In genomic region chr19:17215125-17215971, GRCh38 we compare ENCODE assay signal across 1 cellular context.
TF ChIP-seq lines count a peak whose summit lies in the region.

TSS of gene USE1 (plus strand) at chr19:17215357. CDS start at chr19:17215406, 49 bp downstream.

TF ChIP-seq in HepG2, 621 proteins besides CTCF, POLR2A, EP300 and RAD21 (continued from another document and continues in another):
- TF ChIP-seq ZNF570 (CRISPR knock-in tag; IDR thresholded peaks at IDR 0.05; ENCODE audit: borderline replicate concordance) = no peak
- TF ChIP-seq ZBTB7B (CRISPR knock-in tag; IDR thresholded peaks at IDR 0.05) = peak; percentile 31; the same call in 1 of the 2 replicates
- no peak for TF ChIP-seq ZBTB34 (CRISPR knock-in tag; IDR thresholded peaks at IDR 0.05)
- peak; percentile 75; the same call in 1 of the 2 replicates for TF ChIP-seq ZNF564 (CRISPR knock-in tag; IDR thresholded peaks at IDR 0.05)
- TF ChIP-seq GZF1 (CRISPR knock-in tag; IDR thresholded peaks at IDR 0.05) = no peak
- TF ChIP-seq KLF15 (CRISPR knock-in tag; IDR thresholded peaks at IDR 0.05; ENCODE audit: borderline replicate concordance) = peak; percentile 58; the same call in 1 of the 2 replicates
- TF ChIP-seq ZNF646 (CRISPR knock-in tag; IDR thresholded peaks at IDR 0.05) = 0 out of 2 replicates have a peak, but pooled peaks have one; percentile 28
- TF ChIP-seq KLF13 (CRISPR knock-in tag; IDR thresholded peaks at IDR 0.05) = no peak
- TF ChIP-seq SP5 (CRISPR knock-in tag; IDR thresholded peaks at IDR 0.05; ENCODE audit: borderline replicate concordance, low read depth) = peak; percentile 66; the same call in 1 of the 2 replicates
- no peak for TF ChIP-seq ATAD3A (CRISPR knock-in tag; IDR thresholded peaks at IDR 0.05)
- no peak for TF ChIP-seq ONECUT2 (CRISPR knock-in tag; IDR thresholded peaks at IDR 0.05)
- TF ChIP-seq RNF219 (CRISPR knock-in tag; IDR thresholded peaks at IDR 0.05) = no peak; the same call in 1 of the 2 replicates
- TF ChIP-seq NFE2L1 (CRISPR knock-in tag; IDR thresholded peaks at IDR 0.05; ENCODE audit: borderline replicate concordance) = no peak
- TF ChIP-seq ZNF160 (CRISPR knock-in tag; IDR thresholded peaks at IDR 0.05) = peak; percentile 60; the same call in 1 of the 2 replicates
- TF ChIP-seq SALL2 (CRISPR knock-in tag; IDR thresholded peaks at IDR 0.05) = peak; percentile 31; the same call in 1 of the 2 replicates
- no peak for TF ChIP-seq PRPF4 (IDR thresholded peaks at IDR 0.05; ENCODE audit: low read depth, low read length, poor library complexity, severe bottlenecking)
- peak; percentile 33; the same call in 1 of the 2 replicates for TF ChIP-seq UBTF (CRISPR knock-in tag; IDR thresholded peaks at IDR 0.05)
- TF ChIP-seq TARDBP (CRISPR knock-in tag; IDR thresholded peaks at IDR 0.05) = peak; percentile 81; the same call in 1 of the 2 replicates
- peak; percentile 43; the same call in 1 of the 2 replicates for TF ChIP-seq ZNF816 (CRISPR knock-in tag; IDR thresholded peaks at IDR 0.05; ENCODE audit: borderline replicate concordance)
- no peak for TF ChIP-seq ADNP (CRISPR knock-in tag; IDR thresholded peaks at IDR 0.05)
- peak; percentile 62 for TF ChIP-seq E2F1 (CRISPR knock-in tag; IDR thresholded peaks at IDR 0.05)
- peak; percentile 69; the same call in 1 of the 2 replicates for TF ChIP-seq ATF1 (CRISPR knock-in tag; IDR thresholded peaks at IDR 0.05)
- no peak for TF ChIP-seq SNRNP70 (IDR thresholded peaks at IDR 0.05; ENCODE audit: low read depth, low read length)
- TF ChIP-seq CBX5 (CRISPR knock-in tag; IDR thresholded peaks at IDR 0.05; ENCODE audit: borderline replicate concordance) = peak; percentile 67; the same call in 1 of the 2 replicates
- TF ChIP-seq MBNL3 (CRISPR knock-in tag; conservative IDR thresholded peaks at IDR 0.05) = no peak
- TF ChIP-seq TMF1 (CRISPR knock-in tag; IDR thresholded peaks at IDR 0.05; ENCODE audit: low read depth) = no peak
- TF ChIP-seq ZFP36L1 (CRISPR knock-in tag; IDR thresholded peaks at IDR 0.05) = no peak
- 0 out of 2 replicates have a peak, but pooled peaks have one; percentile 46 for TF ChIP-seq BORCS8-MEF2B (CRISPR knock-in tag; IDR thresholded peaks at IDR 0.05)
- TF ChIP-seq MLXIP (CRISPR knock-in tag; IDR thresholded peaks at IDR 0.05; ENCODE audit: borderline replicate concordance) = no peak
- TF ChIP-seq ZNF777 (CRISPR knock-in tag; IDR thresholded peaks at IDR 0.05) = peak; percentile 77; the same call in 1 of the 2 replicates
- no peak for TF ChIP-seq MAFK (conservative IDR thresholded peaks at IDR 0.05 in 1 of 2, IDR thresholded peaks at IDR 0.05 in 1 of 2; ENCODE audit: low read length in 2 of 2)
- no peak for TF ChIP-seq IRF1 (CRISPR knock-in tag; IDR thresholded peaks at IDR 0.05; ENCODE audit: low read depth)
- peak; percentile 67; the same call in 1 of the 2 replicates for TF ChIP-seq ZNF788 (CRISPR knock-in tag; IDR thresholded peaks at IDR 0.05; ENCODE audit: borderline replicate concordance)
- no peak; the same call in 1 of the 2 replicates for TF ChIP-seq PPARG (CRISPR knock-in tag; conservative IDR thresholded peaks at IDR 0.05)
- TF ChIP-seq MYPOP (CRISPR knock-in tag; IDR thresholded peaks at IDR 0.05) = peak; percentile 73; the same call in 1 of the 2 replicates
- no peak for TF ChIP-seq MLLT10 (CRISPR knock-in tag; IDR thresholded peaks at IDR 0.05)
- no peak for TF ChIP-seq ARID3A (IDR thresholded peaks at IDR 0.05; ENCODE audit: low read depth, low read length)
- no peak; the same call in 1 of the 2 replicates for TF ChIP-seq ZSCAN31 (CRISPR knock-in tag; IDR thresholded peaks at IDR 0.05; ENCODE audit: low read depth)
- TF ChIP-seq GABPB1 (CRISPR knock-in tag; IDR thresholded peaks at IDR 0.05) = peak; percentile 98
- peak; percentile 61; the same call in 1 of the 2 replicates for TF ChIP-seq ZNF605 (CRISPR knock-in tag; IDR thresholded peaks at IDR 0.05)
- TF ChIP-seq ZSCAN9 (CRISPR knock-in tag; IDR thresholded peaks at IDR 0.05; ENCODE audit: borderline replicate concordance) = peak; percentile 44; the same call in 1 of the 2 replicates
